In genomic region chr10:104868231-104868630, GRCh38 we compare ENCODE assay signal across 21 cellular contexts.
DNase-seq lines count a peak whose midpoint lies in the region; ATAC-seq and TF ChIP-seq lines count a peak whose summit lies in the region.
"Had no signal": no experiment of that assay in that cellular context is flagged by ENCODE, and none has a peak within 500 bp of the region (broad histone marks: within the 10 kb centered on the region; RNA-seq: fewer than 3 reads in every experiment).

No MANE protein-coding gene starts in this region.

- no peaks in the 10 kb centered on the region for H3K9me3 ChIP-seq in breast epithelium
- H3K9me3 ChIP-seq in SK-N-MC (ENCODE audit: low read depth, low read length): no peaks in the 10 kb centered on the region
- H3K9me3 ChIP-seq: A549, BE2C, Caco-2 had no signal

- no peaks in the 10 kb centered on the region for H3K4me1 Mint-ChIP-seq in MCF 10A (ENCODE audit: insufficient read depth, unreplicated experiment)
- no peaks in the 10 kb centered on the region for H3K4me1 Mint-ChIP-seq in activated T-helper 1 cell treated with anti-CD3 and anti-CD28 coated beads, Interleukin-12 subunit alpha, Interleukin-12 subunit beta, Interleukin-2, Interleukin-4 antibody, amounts not matched to agents 30 ng/mL and 10 ng/mL and 1 ng/mL, durations not matched to agents 14 hours and 24 hours and 36 hours (ENCODE audit: low read depth)
- H3K4me1 Mint-ChIP-seq: CD4-positive, CD25-positive, alpha-beta regulatory T cell had no signal

- BruUV-seq in MCF 10A (replicated peaks; lab: Mats Ljungman, UMichigan): no TSS peak

- no peaks in the 10 kb centered on the region for H3K9me3 Mint-ChIP-seq in MCF 10A (ENCODE audit: unreplicated experiment)
- no peaks in the 10 kb centered on the region for H3K9me3 Mint-ChIP-seq in activated T-helper 1 cell treated with anti-CD3 and anti-CD28 coated beads, Interleukin-12 subunit alpha, Interleukin-12 subunit beta, Interleukin-2, Interleukin-4 antibody, amounts not matched to agents 30 ng/mL and 10 ng/mL and 1 ng/mL, durations not matched to agents 14 hours and 24 hours and 36 hours
- H3K9me3 Mint-ChIP-seq: CD8-positive, alpha-beta T cell had no signal

- H3K27me3 Mint-ChIP-seq in MCF 10A (ENCODE audit: insufficient read depth, unreplicated experiment): no peaks in the 10 kb centered on the region
- no peaks in the 10 kb centered on the region for H3K27me3 Mint-ChIP-seq in activated T-helper 1 cell treated with anti-CD3 and anti-CD28 coated beads, Interleukin-12 subunit alpha, Interleukin-12 subunit beta, Interleukin-2, Interleukin-4 antibody, amounts not matched to agents 30 ng/mL and 10 ng/mL and 1 ng/mL, durations not matched to agents 14 hours and 24 hours and 36 hours (ENCODE audit: insufficient read depth)
- H3K27me3 Mint-ChIP-seq: CD4-positive, CD25-positive, alpha-beta regulatory T cell had no signal

- H3K36me3 Mint-ChIP-seq in MCF 10A (ENCODE audit: insufficient read depth, unreplicated experiment): no peaks in the 10 kb centered on the region
- H3K36me3 Mint-ChIP-seq in activated T-helper 1 cell treated with anti-CD3 and anti-CD28 coated beads, Interleukin-12 subunit alpha, Interleukin-12 subunit beta, Interleukin-2, Interleukin-4 antibody, amounts not matched to agents 30 ng/mL and 10 ng/mL and 1 ng/mL, durations not matched to agents 14 hours and 24 hours and 36 hours (ENCODE audit: low read depth): no peaks in the 10 kb centered on the region
- H3K36me3 Mint-ChIP-seq: CD4-positive, CD25-positive, alpha-beta regulatory T cell; CD8-positive, alpha-beta T cell had no signal

- POLR2A ChIA-PET in MCF 10A (lab: Yijun Ruan, JAX): no interaction called here

- H3K4me1 ChIP-seq in breast epithelium: no peaks in the 10 kb centered on the region
- H3K4me1 ChIP-seq: A549, BE2C, Caco-2 had no signal

- no peak for ATAC-seq in HG03108 (IDR thresholded peaks at IDR 0.05; ENCODE audit: unreplicated experiment)
- ATAC-seq: A549; CD8-positive, alpha-beta T cell had no signal

- TF ChIP-seq CTCF in MCF 10A (IDR thresholded peaks at IDR 0.05; ENCODE audit: unreplicated experiment) (no peak), breast epithelium (IDR thresholded peaks at IDR 0.05) (no peak), fibroblast of mammary gland (conservative IDR thresholded peaks at IDR 0.05; ENCODE audit: control insufficient read depth, insufficient read depth, low read depth, low read length) (no peak)

- H3K27ac ChIP-seq in breast epithelium (no peak overlapping the region), SK-N-MC (no peak overlapping the region)
- H3K27ac ChIP-seq: A549, C4-2B, GM23248 had no signal

- H3K4me3 Mint-ChIP-seq in MCF 10A (ENCODE audit: unreplicated experiment): no peak overlapping the region
- no peak overlapping the region for H3K4me3 Mint-ChIP-seq in activated T-helper 1 cell treated with anti-CD3 and anti-CD28 coated beads, Interleukin-12 subunit alpha, Interleukin-12 subunit beta, Interleukin-2, Interleukin-4 antibody, amounts not matched to agents 30 ng/mL and 10 ng/mL and 1 ng/mL, durations not matched to agents 14 hours and 24 hours and 36 hours
- H3K4me3 Mint-ChIP-seq: CD4-positive, CD25-positive, alpha-beta regulatory T cell; CD8-positive, alpha-beta T cell had no signal

- H3K27me3 ChIP-seq in breast epithelium: no peaks in the 10 kb centered on the region
- H3K27me3 ChIP-seq: BE2C had no signal

- H3K36me3 ChIP-seq in breast epithelium (no peaks in the 10 kb centered on the region), SK-N-MC (ENCODE audit: insufficient read depth, low read length) (no peaks in the 10 kb centered on the region)
- H3K36me3 ChIP-seq: BE2C had no signal

- intact Hi-C loops in MCF 10A (cut with micrococcal nuclease): no loop called here
- intact Hi-C loops in breast epithelium (cut with DNase I; ENCODE audit: low total_unique reads): loop anchor here (5.0 kb wide), 1 partner anchor 854 kb away; no protein-coding TSS in a partner anchor
- intact Hi-C loops in activated T-helper 1 cell treated with anti-CD3 and anti-CD28 coated beads, Interleukin-12 subunit alpha, Interleukin-12 subunit beta, Interleukin-2, Interleukin-4 antibody, amounts not matched to agents 30 ng/mL and 10 ng/mL and 1 ng/mL, durations not matched to agents 14 hours and 24 hours and 36 hours (cut with micrococcal nuclease): no loop called here

- CTCF ChIA-PET in MCF 10A (lab: Yijun Ruan, JAX): interaction anchor here (0.6 kb wide), 2 partner anchors 31 to 128 kb away, joined by 4 to 5 read pairs; no protein-coding TSS in a partner anchor

- TF ChIP-seq POLR2A in breast epithelium (IDR thresholded peaks at IDR 0.05): no peak

- DNase-seq in MCF 10A (ENCODE audit: unreplicated experiment) (peak; percentile 28), breast epithelium (ENCODE audit: low spot score in 2 of 2) (no peak), SK-N-MC (ENCODE audit: low read depth, low spot score) (peak; percentile 8), fibroblast of mammary gland (ENCODE audit: low read depth) (peak; percentile 2)
- no peak for DNase-seq in activated CD4-positive, alpha-beta T cell treated with anti-CD3 and anti-CD28 coated beads for 48 hours
- no peak for DNase-seq in activated T-helper 1 cell treated with anti-CD3 and anti-CD28 coated beads, Interleukin-12 subunit alpha, Interleukin-12 subunit beta, Interleukin-2, Interleukin-4 antibody, amounts not matched to agents 30 ng/mL and 10 ng/mL and 1 ng/mL, durations not matched to agents 14 hours and 24 hours and 36 hours (ENCODE audit: low spot score)
- DNase-seq: 8988T; ACHN; AML-193; BE2C; Caco-2; CD4-positive, CD25-positive, alpha-beta regulatory T cell; CD8-positive, alpha-beta T cell; DMS153; DND-41; GM23248; H7; HCEC 1CT had no signal

- no peak overlapping the region for H3K9ac ChIP-seq in SK-N-MC (ENCODE audit: insufficient read length)
- H3K9ac ChIP-seq: GM23248 had no signal

- no peak overlapping the region for H3K4me3 ChIP-seq in breast epithelium
- H3K4me3 ChIP-seq in SK-N-MC: no peak overlapping the region
- H3K4me3 ChIP-seq in fibroblast of mammary gland (ENCODE audit: control insufficient read depth, low read depth, low read length): no peak overlapping the region
- H3K4me3 ChIP-seq: A549, GM23248 had no signal

- H3K27ac Mint-ChIP-seq in MCF 10A (ENCODE audit: low read depth, unreplicated experiment): no peak overlapping the region
- H3K27ac Mint-ChIP-seq in activated T-helper 1 cell treated with anti-CD3 and anti-CD28 coated beads, Interleukin-12 subunit alpha, Interleukin-12 subunit beta, Interleukin-2, Interleukin-4 antibody, amounts not matched to agents 30 ng/mL and 10 ng/mL and 1 ng/mL, durations not matched to agents 14 hours and 24 hours and 36 hours: no peak overlapping the region
- H3K27ac Mint-ChIP-seq: CD4-positive, CD25-positive, alpha-beta regulatory T cell; CD8-positive, alpha-beta T cell had no signal

Comparison
In these comparisons a context has a peak if more than half of its experiments do, and no peak if none do; other contexts are left out.
1. DNase-seq: peak in MCF 10A (single experiment), SK-N-MC (single experiment) and fibroblast of mammary gland (single experiment); none in breast epithelium (0 of 2), activated CD4-positive, alpha-beta T cell treated with anti-CD3 and anti-CD28 coated beads for 48 hours (single experiment) and activated T-helper 1 cell treated with anti-CD3 and anti-CD28 coated beads, Interleukin-12 subunit alpha, Interleukin-12 subunit beta, Interleukin-2, Interleukin-4 antibody, amounts not matched to agents 30 ng/mL and 10 ng/mL and 1 ng/mL, durations not matched to agents 14 hours and 24 hours and 36 hours (single experiment).